Comparison of ENCODE assay signal across 11 cellular contexts in genomic region chr20:44083220-44083933, GRCh38.
DNase-seq lines count a peak whose midpoint lies in the region; ATAC-seq and TF ChIP-seq lines count a peak whose summit lies in the region.
"Had no signal": no experiment of that assay in that cellular context is flagged by ENCODE, and none has a peak within 500 bp of the region (broad histone marks: within the 10 kb centered on the region; RNA-seq: fewer than 3 reads in every experiment).

No MANE protein-coding gene starts in this region.

- no peak for ATAC-seq in mucosa of descending colon

- H3K27me3 ChIP-seq in BE2C (no peaks in the 10 kb centered on the region), A673 (replicated peaks; ENCODE audit: insufficient read depth, low read depth, low read length, poor library complexity) (no peaks in the 10 kb centered on the region)

- no peak overlapping the region for H3K27ac ChIP-seq in A673 (ENCODE audit: low read depth, low read length, poor library complexity, severe bottlenecking)
- H3K27ac ChIP-seq: C4-2B had no signal

- POLR2A ChIA-PET in A673 (lab: Charles Lee; ENCODE audit: low non-redundant PET), result no interaction called here

- H3K36me3 ChIP-seq in BE2C (no peaks in the 10 kb centered on the region), A673 (ENCODE audit: insufficient read depth, low read length, poor library complexity, severe bottlenecking) (no peaks in the 10 kb centered on the region), mucosa of descending colon (ENCODE audit: low read depth) (no peaks in the 10 kb centered on the region)

- no TSS peak for BruUV-seq in A673 (replicated peaks; lab: Mats Ljungman, UMichigan)

- H3K4me3 ChIP-seq in BE2C (ENCODE audit: low read depth, low read length), result no peak overlapping the region
- H3K4me3 ChIP-seq in astrocyte of the cerebellum (ENCODE audit: low read depth, low read length), result no peak overlapping the region
- no peak overlapping the region for H3K4me3 ChIP-seq in A673 (ENCODE audit: low read depth, low read length, poor library complexity, severe bottlenecking)
- no peak overlapping the region for H3K4me3 ChIP-seq in mucosa of descending colon

- in situ Hi-C loops in astrocyte of the cerebellum (cut with HindIII; ENCODE audit: low sequenced_read_pairs), result loop anchor here (25.0 kb wide), 1 partner anchor 321 kb away; no protein-coding TSS in a partner anchor

- H3K9me3 ChIP-seq in BE2C (no peaks in the 10 kb centered on the region), A673 (ENCODE audit: low read depth, low read length, poor library complexity, severe bottlenecking) (no peaks in the 10 kb centered on the region), mucosa of descending colon (no peaks in the 10 kb centered on the region)

- H3K4me1 ChIP-seq in BE2C, result peaks cover 11% of the 10 kb centered on the region
- H3K4me1 ChIP-seq in A673 (ENCODE audit: insufficient read depth, low read length, poor library complexity, severe bottlenecking), result peaks cover 6% of the 10 kb centered on the region
- H3K4me1 ChIP-seq in mucosa of descending colon (ENCODE audit: low read depth), result no peaks in the 10 kb centered on the region

- CTCF ChIA-PET in A673 (lab: Charles Lee), result no interaction called here

- peak; percentile 68 for DNase-seq in BE2C
- DNase-seq in LHCN-M2 (ENCODE audit: low read depth), result peak; percentile 29
- DNase-seq in astrocyte of the cerebellum (ENCODE audit: low read depth), result peak; percentile 38
- peak; percentile 49 for DNase-seq in iPS-NIHi11 (ENCODE audit: low spot score)
- DNase-seq in activated CD8-positive, alpha-beta memory T cell treated with anti-CD3 and anti-CD28 coated beads for 24 hours, result no peak
- DNase-seq in A673 (ENCODE audit: low spot score), result no peak
- DNase-seq in NCI-H1694 treated with DMSO at 0.1 percent for 48 hours (lab: John Stamatoyannopoulos, UW), result no peak
- no peak for DNase-seq in mucosa of descending colon
- DNase-seq: activated B cell treated with CpG ODN at 0.5 μM for 24 hours; effector CD4-positive, alpha-beta T cell had no signal

- intact Hi-C loops in A673 (cut with micrococcal nuclease; ENCODE audit: unreplicated experiment) (loop anchor here (5.0 kb wide), 2 partner anchors 156 to 636 kb away; no protein-coding TSS in a partner anchor), mucosa of descending colon (cut with DNase I, micrococcal nuclease) (loop anchor here in 1 of 2 donors (5.0 kb wide), 1 partner anchor 336 kb away; no protein-coding TSS in a partner anchor)

- no peak for TF ChIP-seq CTCF in BE2C (IDR thresholded peaks at IDR 0.05; ENCODE audit: low read depth, low read length)
- no peak for TF ChIP-seq CTCF in astrocyte of the cerebellum (IDR thresholded peaks at IDR 0.05; ENCODE audit: low read depth, low read length, missing control alignments)
- TF ChIP-seq CTCF in A673 (conservative IDR thresholded peaks at IDR 0.05; ENCODE audit: low read depth, low read length), result no peak
- TF ChIP-seq CTCF in mucosa of descending colon (IDR thresholded peaks at IDR 0.05), result no peak

Comparison
In these comparisons a context has a peak if more than half of its experiments do, and no peak if none do; other contexts are left out.
1. DNase-seq: peak in BE2C (single experiment), LHCN-M2 (single experiment), astrocyte of the cerebellum (single experiment) and iPS-NIHi11 (single experiment); none in activated CD8-positive, alpha-beta memory T cell treated with anti-CD3 and anti-CD28 coated beads for 24 hours (single experiment), A673 (single experiment), NCI-H1694 treated with DMSO at 0.1 percent for 48 hours (single experiment) and mucosa of descending colon (0 of 3).